8 cellular contexts compared by ENCODE assay signal in the genomic region with DNA sequence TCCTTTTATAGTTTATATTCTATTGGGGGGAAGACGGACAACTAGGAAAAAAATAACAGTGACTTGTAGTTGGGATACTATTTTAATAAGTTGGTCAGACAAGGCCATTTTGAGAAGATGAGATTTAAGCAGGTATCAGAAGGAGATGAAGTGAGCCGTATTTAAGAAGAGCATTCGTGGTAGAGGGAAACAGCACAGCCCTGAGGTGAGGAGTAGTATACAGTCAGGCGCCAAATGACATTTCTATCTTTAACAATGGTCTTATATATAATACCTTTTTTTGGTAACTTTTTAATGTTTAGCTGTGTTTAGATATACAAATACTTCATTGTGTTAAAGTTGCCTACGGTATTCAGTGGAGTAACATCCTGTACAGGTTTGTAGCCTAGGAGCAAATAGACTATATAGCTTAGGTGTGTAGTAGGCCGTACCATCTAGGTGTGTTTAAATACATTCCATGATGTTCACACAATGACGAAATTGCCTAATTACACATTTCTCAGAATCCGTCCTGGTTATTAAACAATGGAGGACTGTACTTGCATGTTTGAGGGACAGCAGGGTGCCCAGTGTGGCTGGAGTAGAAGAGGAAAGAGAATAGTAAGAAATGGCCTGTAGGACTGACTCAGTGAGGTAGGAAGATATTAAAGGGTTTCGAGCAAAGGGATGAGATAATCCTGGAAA. TPM values are rescaled to one million over a fixed set of nuclear protein-coding genes. Genes with fewer than 3 reads are reported as not detected.
DNase-seq lines count a peak whose midpoint lies in the region; ATAC-seq and TF ChIP-seq lines count a peak whose summit lies in the region.

No MANE protein-coding gene starts in this region.

- H3K4me1 ChIP-seq in HAP-1 (peaks cover 15% of the 10 kb centered on the region), iPS-15b (ENCODE audit: control insufficient read depth, insufficient read depth, low read length) (no peaks in the 10 kb centered on the region), thoracic aorta (ENCODE audit: control insufficient read depth in 1 of 2, low read depth in 2 of 2) (peaks cover 24 to 30% of the 10 kb centered on the region in 2 donors)

- POLR2A ChIA-PET in activated B cell treated with CpG ODN at 0.5 μM for 24 hours (lab: Charles Lee) = interaction anchor here (2.2 to 3.7 kb wide), 3 partner anchors 11 to 20 kb away, joined by 14 to 85 read pairs (median 50); a partner anchor contains a TSS

- intact Hi-C loops in activated B cell treated with CpG ODN at 0.5 μM for 24 hours (cut with micrococcal nuclease) = loop anchor here (1.0 to 10.0 kb wide), 6 partner anchors 7 to 1733 kb away; a partner anchor contains a TSS

- H3K9me3 ChIP-seq in HAP-1 (no peaks in the 10 kb centered on the region; the same call in 1 of the 2 replicates), iPS-15b (ENCODE audit: control insufficient read depth, insufficient read depth, low read length) (no peaks in the 10 kb centered on the region), thoracic aorta (no peaks in the 10 kb centered on the region)

- peaks cover 43% of the 10 kb centered on the region for H3K4me1 Mint-ChIP-seq in activated B cell treated with CpG ODN at 0.5 μM for 24 hours

- peak; percentile 10 for TF ChIP-seq CTCF in AG09309 (IDR thresholded peaks at IDR 0.05; ENCODE audit: control insufficient read depth, insufficient read depth, low read depth, low read length, missing control alignments)
- no peak for TF ChIP-seq CTCF in activated B cell treated with CpG ODN at 0.5 μM for 24 hours (IDR thresholded peaks at IDR 0.05)
- TF ChIP-seq CTCF in thoracic aorta (IDR thresholded peaks at IDR 0.05) = no peak

- H3K4me3 Mint-ChIP-seq in activated B cell treated with CpG ODN at 0.5 μM for 24 hours = peak overlapping the region; percentile 91

- H3K4me3 ChIP-seq in AG09309 (ENCODE audit: control insufficient read depth, low read depth, low read length) (peak overlapping the region; percentile 70), HAP-1 (peak overlapping the region; percentile 88), iPS-15b (ENCODE audit: low read depth, low read length) (peak overlapping the region; percentile 89), thoracic aorta (peak overlapping the region; percentile 96)

- no peak overlapping the region for H3K9ac ChIP-seq in iPS-15b (ENCODE audit: low read depth, low read length)

- no peaks in the 10 kb centered on the region for H3K9me3 Mint-ChIP-seq in activated B cell treated with CpG ODN at 0.5 μM for 24 hours

- peak overlapping the region; percentile 89 to 92 for H3K27ac ChIP-seq in thoracic aorta

- in situ Hi-C loops in HAP-1 (cut with MboI; ENCODE audit: low sequenced_read_pairs) = no loop called here

- H3K27ac Mint-ChIP-seq in activated B cell treated with CpG ODN at 0.5 μM for 24 hours = peak overlapping the region; percentile 84

- peaks cover 34% of the 10 kb centered on the region for H3K36me3 Mint-ChIP-seq in activated B cell treated with CpG ODN at 0.5 μM for 24 hours (ENCODE audit: low read depth)

- CTCF ChIA-PET in activated B cell treated with CpG ODN at 0.5 μM for 24 hours (lab: Charles Lee) = interaction anchor here (1.0 to 2.1 kb wide), 3 partner anchors 11 to 34 kb away, joined by 3 to 10 read pairs (median 3); no protein-coding TSS in a partner anchor

- ATAC-seq in activated B cell treated with CpG ODN at 0.5 μM for 24 hours (ENCODE audit: low read depth) (no peak), thoracic aorta (ENCODE audit: insufficient number of reproducible peaks, low FRiP score, low read depth) (no peak), GM19328 (IDR thresholded peaks at IDR 0.05; ENCODE audit: unreplicated experiment) (no peak)

- no peaks in the 10 kb centered on the region for H3K27me3 ChIP-seq in HAP-1 (ENCODE audit: low read depth)
- no peaks in the 10 kb centered on the region for H3K27me3 ChIP-seq in iPS-15b (ENCODE audit: control insufficient read depth, insufficient read depth, low read length)
- no peaks in the 10 kb centered on the region for H3K27me3 ChIP-seq in thoracic aorta (replicated peaks; ENCODE audit: insufficient read depth)

- no peak for DNase-seq in AG09309 (ENCODE audit: low read depth)
- no peak for DNase-seq in HAP-1 (ENCODE audit: low spot score in 2 of 2)
- DNase-seq in activated B cell treated with CpG ODN at 0.5 μM for 24 hours = no peak
- DNase-seq in thoracic aorta (ENCODE audit: low spot score) = no peak
- no peak for DNase-seq in effector CD4-positive, alpha-beta T cell
- no peak for DNase-seq in GM03348 (ENCODE audit: low spot score)

- H3K36me3 ChIP-seq in HAP-1 (replicated peaks) (peaks cover 3% of the 10 kb centered on the region; the same call in 1 of the 2 replicates), iPS-15b (ENCODE audit: control insufficient read depth, insufficient read depth, low read length) (no peaks in the 10 kb centered on the region), thoracic aorta (peaks cover 2% of the 10 kb centered on the region)

- H3K27me3 Mint-ChIP-seq in activated B cell treated with CpG ODN at 0.5 μM for 24 hours = no peaks in the 10 kb centered on the region

RNA-seq across cellular contexts. Expression of a gene that starts 1.6 kb away (rescaled TPM):
- total RNA-seq in activated B cell treated with CpG ODN at 0.5 μM for 24 hours (107 and 126 TPM in 2 replicates), thoracic aorta (100 to 1,000 TPM; 159 to 210 TPM)

RNA-seq across cellular contexts. Expression of a gene that starts 11.4 kb away (rescaled TPM):
- 57.0 and 61.3 TPM in 2 replicates for total RNA-seq in activated B cell treated with CpG ODN at 0.5 μM for 24 hours
- 1 to 10 TPM; 2.8 to 8.6 TPM for total RNA-seq in thoracic aorta

RNA-seq across cellular contexts. Expression of a gene that starts 20.3 kb away (rescaled TPM):
- total RNA-seq in activated B cell treated with CpG ODN at 0.5 μM for 24 hours (36.4 and 38.3 TPM in 2 replicates), thoracic aorta (10 to 100 TPM; 55.0 to 83.4 TPM)

RNA-seq across cellular contexts. Expression of a gene that starts 51.5 kb away (rescaled TPM):
- 0.88 and 1.1 TPM in 2 replicates for total RNA-seq in activated B cell treated with CpG ODN at 0.5 μM for 24 hours
- total RNA-seq in thoracic aorta = 100 to 1,000 TPM in 1 of 2 donors, 10 to 100 TPM in 1; 84.2 to 108 TPM
